24 cellular contexts compared by ENCODE assay signal in genomic region chr10:118209215-118209614, GRCh38.
DNase-seq lines count a peak whose midpoint lies in the region; TF ChIP-seq lines count a peak whose summit lies in the region.
"Had no signal": no experiment of that assay in that cellular context is flagged by ENCODE, and none has a peak within 500 bp of the region (broad histone marks: within the 10 kb centered on the region; RNA-seq: fewer than 3 reads in every experiment).

No MANE protein-coding gene starts in this region.

- TF ChIP-seq CTCF in glutamatergic neuron (IDR thresholded peaks at IDR 0.05; ENCODE audit: partially characterized antibody, unreplicated experiment) (no peak), neural progenitor cell (IDR thresholded peaks at IDR 0.05) (no peak), spleen (IDR thresholded peaks at IDR 0.05 in 8 of 11, conservative IDR thresholded peaks at IDR 0.05 in 3 of 11) (no peak)

- peak; percentile 22 for DNase-seq in COLO829 (ENCODE audit: low spot score)
- peak; percentile 92 to 97 for DNase-seq in SJCRH30
- no peak for DNase-seq in glutamatergic neuron
- DNase-seq in neural progenitor cell (ENCODE audit: low spot score) = peak; percentile 7
- DNase-seq in spleen = no peak
- no peak for DNase-seq in middle frontal gyrus (ENCODE audit: extremely low spot score, low spot score)
- DNase-seq in G401 (ENCODE audit: low spot score) = no peak
- DNase-seq in activated CD4-positive, alpha-beta T cell treated with anti-CD3 and anti-CD28 coated beads for 48 hours = no peak
- DNase-seq: activated CD4-positive, alpha-beta T cell treated with anti-CD3 and anti-CD28 coated beads for 1 hour; activated CD8-positive, alpha-beta T cell treated with anti-CD3 and anti-CD28 coated beads for 36 hours; aorta; DND-41; gastrocnemius medialis; KBM-7; MG63; NCI-H1417; NCI-H345; NCI-H82; small intestine; upper lobe of left lung had no signal

- no peaks in the 10 kb centered on the region for H3K36me3 ChIP-seq in SJCRH30
- no peaks in the 10 kb centered on the region for H3K36me3 ChIP-seq in neural progenitor cell
- no peaks in the 10 kb centered on the region for H3K36me3 ChIP-seq in spleen
- H3K36me3 ChIP-seq: gastrocnemius medialis, MG63, upper lobe of left lung had no signal

- H3K79me2 ChIP-seq in neural progenitor cell (ENCODE audit: low read depth) = no peaks in the 10 kb centered on the region

- peak overlapping the region; percentile 56 for H3K27ac ChIP-seq in SJCRH30
- no peak overlapping the region for H3K27ac ChIP-seq in neural progenitor cell
- H3K27ac ChIP-seq in spleen = no peak overlapping the region
- H3K27ac ChIP-seq: coronary artery, gastrocnemius medialis, upper lobe of left lung had no signal

- TF ChIP-seq POLR2A in spleen (IDR thresholded peaks at IDR 0.05) = no peak

- H3K27me3 Mint-ChIP-seq in glutamatergic neuron (ENCODE audit: unreplicated experiment) (no peaks in the 10 kb centered on the region), neural progenitor cell (ENCODE audit: insufficient read depth, low read depth) (peaks cover 2% of the 10 kb centered on the region)

- H3K4me3 ChIP-seq in SJCRH30 (no peak overlapping the region), neural progenitor cell (no peak overlapping the region), spleen (no peak overlapping the region)
- H3K4me3 ChIP-seq: coronary artery, gastrocnemius medialis, lung, MG63, upper lobe of left lung had no signal

- peak overlapping the region; percentile 71 for H3K27ac Mint-ChIP-seq in glutamatergic neuron (ENCODE audit: unreplicated experiment)
- H3K27ac Mint-ChIP-seq in neural progenitor cell = no peak overlapping the region
- H3K27ac Mint-ChIP-seq: activated CD8-positive, alpha-beta T cell treated with anti-CD3 and anti-CD28 coated beads for 36 hours; activated naive CD4-positive, alpha-beta T cell treated with anti-CD3 and anti-CD28 coated beads, Interleukin-2, amount 50 U/mL, for 72 hours; activated T-helper 2 cell treated with anti-CD3 and anti-CD28 coated beads, Interferon-gamma antibody, Interleukin-2, Interleukin-4, amounts not matched to agents 10 μg/mL and 5 μg/mL and 100 μg/mL, durations not matched to agents 14 hours and 24 hours and 36 hours had no signal

- no peak overlapping the region for H2AFZ ChIP-seq in neural progenitor cell (replicated peaks)

- no peaks in the 10 kb centered on the region for H3F3A ChIP-seq in neural progenitor cell (ENCODE audit: low read depth)

- in situ Hi-C loops in G401 (cut with HindIII; ENCODE audit: low sequenced_read_pairs) = no loop called here

- peaks cover 28% of the 10 kb centered on the region for H3K4me1 ChIP-seq in SJCRH30
- H3K4me1 ChIP-seq in neural progenitor cell = peaks cover 4% of the 10 kb centered on the region
- no peaks in the 10 kb centered on the region for H3K4me1 ChIP-seq in spleen
- H3K4me1 ChIP-seq: gastrocnemius medialis, upper lobe of left lung had no signal

- H3K36me3 Mint-ChIP-seq in glutamatergic neuron (ENCODE audit: unreplicated experiment) = no peaks in the 10 kb centered on the region
- no peaks in the 10 kb centered on the region for H3K36me3 Mint-ChIP-seq in neural progenitor cell
- H3K36me3 Mint-ChIP-seq: activated naive CD4-positive, alpha-beta T cell treated with anti-CD3 and anti-CD28 coated beads, Interleukin-2, amount 50 U/mL, for 72 hours had no signal

- no peaks in the 10 kb centered on the region for H4K20me1 ChIP-seq in neural progenitor cell (ENCODE audit: low read depth)

- H3K9me3 Mint-ChIP-seq in glutamatergic neuron (ENCODE audit: unreplicated experiment) (peaks cover 8% of the 10 kb centered on the region), neural progenitor cell (peaks cover 3% of the 10 kb centered on the region)
- H3K9me3 Mint-ChIP-seq: activated CD8-positive, alpha-beta T cell treated with anti-CD3 and anti-CD28 coated beads for 36 hours; activated naive CD4-positive, alpha-beta T cell treated with anti-CD3 and anti-CD28 coated beads, Interleukin-2, amount 50 U/mL, for 72 hours; activated T-helper 2 cell treated with anti-CD3 and anti-CD28 coated beads, Interferon-gamma antibody, Interleukin-2, Interleukin-4, amounts not matched to agents 10 μg/mL and 5 μg/mL and 100 μg/mL, durations not matched to agents 14 hours and 24 hours and 36 hours had no signal

- H3K4me2 ChIP-seq in neural progenitor cell = no peak overlapping the region

- H3K4me3 Mint-ChIP-seq in glutamatergic neuron (ENCODE audit: unreplicated experiment) (peak overlapping the region; percentile 50), neural progenitor cell (no peak overlapping the region)
- H3K4me3 Mint-ChIP-seq: activated CD8-positive, alpha-beta T cell treated with anti-CD3 and anti-CD28 coated beads for 36 hours had no signal

- intact Hi-C loops in spleen (cut with DNase I; ENCODE audit: low total_unique reads) = no loop called here

- 88 to 97% (median 92%) methylated on average over 4 of the region's 4 CpGs for WGBS in spleen, 5 donors

- H3K9me3 ChIP-seq in SJCRH30 (replicated peaks) (no peaks in the 10 kb centered on the region), neural progenitor cell (ENCODE audit: low read depth) (no peaks in the 10 kb centered on the region), spleen (no peaks in the 10 kb centered on the region)
- H3K9me3 ChIP-seq: gastrocnemius medialis, MG63, upper lobe of left lung had no signal

- H3K27me3 ChIP-seq in SJCRH30 (no peaks in the 10 kb centered on the region), neural progenitor cell (no peaks in the 10 kb centered on the region), spleen (replicated peaks in 1 of 7) (peaks cover 0 to 10% (median 0%) of the 10 kb centered on the region in 7 donors)
- H3K27me3 ChIP-seq: gastrocnemius medialis, MG63, upper lobe of left lung had no signal

- peaks cover 20% of the 10 kb centered on the region for H3K4me1 Mint-ChIP-seq in glutamatergic neuron (ENCODE audit: low read depth, unreplicated experiment)
- peaks cover 14% of the 10 kb centered on the region for H3K4me1 Mint-ChIP-seq in neural progenitor cell

- no peak overlapping the region for H3K9ac ChIP-seq in neural progenitor cell

Comparison
In these comparisons a context has a peak if more than half of its experiments do, and no peak if none do; other contexts are left out.
1. DNase-seq: peak in COLO829 (single experiment), SJCRH30 (2 of 2) and neural progenitor cell (single experiment); none in glutamatergic neuron (single experiment), spleen (single experiment), middle frontal gyrus (single experiment), G401 (single experiment) and activated CD4-positive, alpha-beta T cell treated with anti-CD3 and anti-CD28 coated beads for 48 hours (single experiment).